Comparison of ENCODE assay signal across 1 cellular context in genomic region chr16:88489163-88489721, GRCh38.
TF ChIP-seq lines count a peak whose summit lies in the region.

No MANE protein-coding gene starts in this region.

TF ChIP-seq in K562, 482 proteins besides CTCF, POLR2A, EP300 and RAD21:
- TF ChIP-seq, protein P1, sequence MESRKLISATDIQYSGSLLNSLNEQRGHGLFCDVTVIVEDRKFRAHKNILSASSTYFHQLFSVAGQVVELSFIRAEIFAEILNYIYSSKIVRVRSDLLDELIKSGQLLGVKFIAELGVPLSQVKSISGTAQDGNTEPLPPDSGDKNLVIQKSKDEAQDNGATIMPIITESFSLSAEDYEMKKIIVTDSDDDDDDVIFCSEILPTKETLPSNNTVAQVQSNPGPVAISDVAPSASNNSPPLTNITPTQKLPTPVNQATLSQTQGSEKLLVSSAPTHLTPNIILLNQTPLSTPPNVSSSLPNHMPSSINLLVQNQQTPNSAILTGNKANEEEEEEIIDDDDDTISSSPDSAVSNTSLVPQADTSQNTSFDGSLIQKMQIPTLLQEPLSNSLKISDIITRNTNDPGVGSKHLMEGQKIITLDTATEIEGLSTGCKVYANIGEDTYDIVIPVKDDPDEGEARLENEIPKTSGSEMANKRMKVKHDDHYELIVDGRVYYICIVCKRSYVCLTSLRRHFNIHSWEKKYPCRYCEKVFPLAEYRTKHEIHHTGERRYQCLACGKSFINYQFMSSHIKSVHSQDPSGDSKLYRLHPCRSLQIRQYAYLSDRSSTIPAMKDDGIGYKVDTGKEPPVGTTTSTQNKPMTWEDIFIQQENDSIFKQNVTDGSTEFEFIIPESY (CRISPR knock-in tag; IDR thresholded peaks at IDR 0.05), result peak; percentile 42; the same call in 1 of the 2 replicates
- TF ChIP-seq POLR2G (IDR thresholded peaks at IDR 0.05; ENCODE audit: low read depth, low read length) (peak; percentile 59; the same call in 1 of the 2 replicates), RBFOX2 (IDR thresholded peaks at IDR 0.05; ENCODE audit: low read depth, low read length) (0 out of 2 replicates have a peak, but pooled peaks have one; percentile 17), SNIP1 (IDR thresholded peaks at IDR 0.05; ENCODE audit: low read depth) (no peak)
